In genomic region chr9:91591627-91592026, GRCh38 we compare ENCODE assay signal across 24 cellular contexts.
DNase-seq lines count a peak whose midpoint lies in the region; FAIRE-seq and TF ChIP-seq lines count a peak whose summit lies in the region.
"Had no signal": no experiment of that assay in that cellular context is flagged by ENCODE, and none has a peak within 500 bp of the region (broad histone marks: within the 10 kb centered on the region; RNA-seq: fewer than 3 reads in every experiment).

No MANE protein-coding gene starts in this region.

- H4K8ac ChIP-seq in H1 (ENCODE audit: extremely low read depth, insufficient read depth, low read length), result no peak overlapping the region

- H3K27me3 Mint-ChIP-seq in MCF 10A (ENCODE audit: insufficient read depth, unreplicated experiment) (peaks cover 11% of the 10 kb centered on the region), progenitor cell of endocrine pancreas (peaks cover 6% of the 10 kb centered on the region)
- H3K27me3 Mint-ChIP-seq: CD4-positive, CD25-positive, alpha-beta regulatory T cell had no signal

- no peak overlapping the region for H3K4ac ChIP-seq in H1 (replicated peaks; ENCODE audit: insufficient read length, low read depth, low read length)

- no peaks in the 10 kb centered on the region for H3K79me2 ChIP-seq in H1 (ENCODE audit: control insufficient read depth in 1 of 2, insufficient read depth in 2 of 2, low read length in 2 of 2)

- no peak overlapping the region for H3K4me2 ChIP-seq in H1 (ENCODE audit: insufficient read depth in 1 of 2, low read depth in 2 of 2, low read length in 2 of 2)
- H3K4me2 ChIP-seq: A549, BLaER1 had no signal

- peaks cover 0 to 1% of the 10 kb centered on the region in 2 donors for H3K27me3 ChIP-seq in breast epithelium
- H3K27me3 ChIP-seq in H1 (replicated peaks in 1 of 4; ENCODE audit: control insufficient read depth in 3 of 4, extremely low read depth in 1 of 4, insufficient read depth in 3 of 4, low read length in 3 of 4), result no peaks in the 10 kb centered on the region
- H3K27me3 ChIP-seq: BLaER1 had no signal

- no peaks in the 10 kb centered on the region for H4K20me1 ChIP-seq in H1 (replicated peaks in 1 of 2; ENCODE audit: control insufficient read depth in 1 of 2, insufficient read depth in 2 of 2, low read length in 2 of 2)
- H4K20me1 ChIP-seq: BLaER1 had no signal

- no peak overlapping the region for H3K56ac ChIP-seq in H1 (replicated peaks; ENCODE audit: insufficient read length, low read depth, low read length)

- no peak overlapping the region for H2BK5ac ChIP-seq in H1 (ENCODE audit: low read depth, low read length)

- TF ChIP-seq POLR2A in breast epithelium (IDR thresholded peaks at IDR 0.05) (no peak), H1 (IDR thresholded peaks at IDR 0.05; ENCODE audit: control extremely low read depth in 1 of 2, low read depth in 2 of 2, low read length in 2 of 2) (no peak)

- intact Hi-C loops in MCF 10A (cut with micrococcal nuclease) (no loop called here), breast epithelium (cut with DNase I; ENCODE audit: low total_unique reads) (no loop called here)

- 0 out of 2 replicates have a peak overlapping the region, but pooled peaks have one; percentile 9 for H2AFZ ChIP-seq in H1 (ENCODE audit: low read length)

- H2BK12ac ChIP-seq in H1 (ENCODE audit: low read depth, low read length), result no peak overlapping the region

- H3K27ac Mint-ChIP-seq in MCF 10A (ENCODE audit: low read depth, unreplicated experiment) (peak overlapping the region; percentile 81), progenitor cell of endocrine pancreas (peak overlapping the region; percentile 47)
- H3K27ac Mint-ChIP-seq: CD4-positive, alpha-beta memory T cell; CD4-positive, CD25-positive, alpha-beta regulatory T cell; CD8-positive, alpha-beta memory T cell had no signal

- TF ChIP-seq RAD21 in H1 (IDR thresholded peaks at IDR 0.05 in 1 of 2, conservative IDR thresholded peaks at IDR 0.05 in 1 of 2; ENCODE audit: low read depth in 2 of 2, low read length in 2 of 2), result no peak

- no peak for TF ChIP-seq CTCF in MCF 10A (IDR thresholded peaks at IDR 0.05; ENCODE audit: unreplicated experiment)
- no peak for TF ChIP-seq CTCF in breast epithelium (IDR thresholded peaks at IDR 0.05)
- no peak for TF ChIP-seq CTCF in H1 (IDR thresholded peaks at IDR 0.05; ENCODE audit: control extremely low read depth in 1 of 3, insufficient read depth in 1 of 3, low read depth in 1 of 3, low read length in 3 of 3)
- TF ChIP-seq CTCF in progenitor cell of endocrine pancreas (IDR thresholded peaks at IDR 0.05; ENCODE audit: unreplicated experiment), result no peak

- no peak overlapping the region for H2AK5ac ChIP-seq in H1 (ENCODE audit: low read depth, low read length)

- no peak overlapping the region for H3K23ac ChIP-seq in H1 (ENCODE audit: insufficient read length)

- no peak overlapping the region; the same call in 1 of the 2 replicates for H3K18ac ChIP-seq in H1 (ENCODE audit: extremely low read depth, low read length)

- no peaks in the 10 kb centered on the region for H3K79me1 ChIP-seq in H1 (ENCODE audit: low read depth, low read length)

- peaks cover 33% of the 10 kb centered on the region for H3K4me1 Mint-ChIP-seq in MCF 10A (ENCODE audit: insufficient read depth, unreplicated experiment)
- H3K4me1 Mint-ChIP-seq in progenitor cell of endocrine pancreas (ENCODE audit: low read depth), result no peaks in the 10 kb centered on the region
- H3K4me1 Mint-ChIP-seq: CD14-positive monocyte; CD4-positive, alpha-beta memory T cell; CD4-positive, CD25-positive, alpha-beta regulatory T cell; CD8-positive, alpha-beta memory T cell had no signal

- H3K9me3 Mint-ChIP-seq in MCF 10A (ENCODE audit: unreplicated experiment), result peaks cover 7% of the 10 kb centered on the region
- no peaks in the 10 kb centered on the region for H3K9me3 Mint-ChIP-seq in progenitor cell of endocrine pancreas (ENCODE audit: low read depth)
- H3K9me3 Mint-ChIP-seq: CD4-positive, alpha-beta memory T cell; CD4-positive, CD25-positive, alpha-beta regulatory T cell; CD8-positive, alpha-beta memory T cell had no signal

- POLR2A ChIA-PET in MCF 10A (lab: Yijun Ruan, JAX) (interaction anchor here (1.2 kb wide), 1 partner anchor 62 kb away, joined by 3 read pairs; no protein-coding TSS in a partner anchor), H1 (lab: Charles Lee; ENCODE audit: partially characterized antibody) (no interaction called here)

- no peak for DNase-seq in MCF 10A (ENCODE audit: unreplicated experiment)
- DNase-seq in breast epithelium (ENCODE audit: low spot score in 2 of 2), result no peak
- DNase-seq in H1 (ENCODE audit: low read depth in 1 of 2, low spot score in 2 of 2), result no peak
- no peak for DNase-seq in progenitor cell of endocrine pancreas (ENCODE audit: low spot score, unreplicated experiment)
- no peak for DNase-seq in DMS79 treated with DMSO at 0.1 percent for 48 hours (lab: John Stamatoyannopoulos, UW)
- DNase-seq in iPS-NIHi7 (ENCODE audit: extremely low spot score), result no peak
- DNase-seq: BE2C; C1 segment of cervical spinal cord; CD4-positive, alpha-beta memory T cell; CD4-positive, CD25-positive, alpha-beta regulatory T cell; CD8-positive, alpha-beta memory T cell; COR-L47; DMS 273 treated with DMSO at 0.1 percent for 48 hours; DMS153; DMS53; DND-41; GDM1 had no signal

- no peak overlapping the region for H3K27ac ChIP-seq in breast epithelium
- no peak overlapping the region for H3K27ac ChIP-seq in H1 (ENCODE audit: low read depth, low read length)
- H3K27ac ChIP-seq: 22Rv1, A549, BLaER1 had no signal

- no peak overlapping the region for H4K91ac ChIP-seq in H1 (replicated peaks; ENCODE audit: insufficient read length, low read length)

- no TSS peak for BruUV-seq in MCF 10A (replicated peaks; lab: Mats Ljungman, UMichigan)

- CTCF ChIA-PET in MCF 10A (lab: Yijun Ruan, JAX), result no interaction called here
- CTCF ChIA-PET in H1 (lab: Charles Lee; ENCODE audit: partially characterized antibody), result interaction anchor here (2.3 kb wide), 1 partner anchor 12 kb away, joined by 13 read pairs; no protein-coding TSS in a partner anchor

- H2BK15ac ChIP-seq in H1 (ENCODE audit: low read length), result no peak overlapping the region

- no peak overlapping the region for H3K9ac ChIP-seq in H1 (replicated peaks in 1 of 4; ENCODE audit: extremely low read depth in 1 of 4, low read depth in 3 of 4, low read length in 3 of 4)
- H3K9ac ChIP-seq: BLaER1 had no signal

- H2BK20ac ChIP-seq in H1 (ENCODE audit: low read length), result no peak overlapping the region

- WGBS in H1 (ENCODE audit: extremely low coverage in 1 of 2, insufficient coverage in 1 of 2, insufficient read length in 1 of 2, insufficient replicate concordance in 2 of 2, low coverage in 1 of 2, low lambda C conversion rate in 2 of 2, missing lambda C conversion rate in 1 of 2), 2 experiments, result 65% methylated on average over 3 of the region's 3 CpGs; no CpG with 5 or more reads in 1 of the 2 experiments

- 0 out of 2 replicates have a peak, but pooled peaks cover 2% of the 10 kb centered on the region for H3K23me2 ChIP-seq in H1 (ENCODE audit: low read depth, low read length)

- no peak for TF ChIP-seq EP300 in H1 (IDR thresholded peaks at IDR 0.05; ENCODE audit: borderline replicate concordance in 1 of 2, low read depth in 2 of 2, low read length in 2 of 2)

- H3K4me3 Mint-ChIP-seq in MCF 10A (ENCODE audit: unreplicated experiment), result no peak overlapping the region
- H3K4me3 Mint-ChIP-seq in progenitor cell of endocrine pancreas (ENCODE audit: low read depth), result no peak overlapping the region
- H3K4me3 Mint-ChIP-seq: CD14-positive monocyte; CD4-positive, alpha-beta memory T cell; CD4-positive, CD25-positive, alpha-beta regulatory T cell; CD8-positive, alpha-beta memory T cell had no signal

- H3K36me3 Mint-ChIP-seq in MCF 10A (ENCODE audit: insufficient read depth, unreplicated experiment) (peaks cover 6% of the 10 kb centered on the region), progenitor cell of endocrine pancreas (ENCODE audit: insufficient read depth) (no peaks in the 10 kb centered on the region)
- H3K36me3 Mint-ChIP-seq: CD14-positive monocyte; CD4-positive, alpha-beta memory T cell; CD4-positive, CD25-positive, alpha-beta regulatory T cell; CD8-positive, alpha-beta memory T cell had no signal

- FAIRE-seq in H1 (lab: Jason Lieb, UNC), result no peak
- FAIRE-seq: A549, GM12878, GM12892, GM18507 had no signal

- H3K4me1 ChIP-seq in breast epithelium (no peaks in the 10 kb centered on the region), H1 (replicated peaks in 1 of 4; ENCODE audit: control insufficient read depth in 3 of 4, insufficient read depth in 4 of 4, low read length in 3 of 4) (peaks cover 0 to 2% (median 0%) of the 10 kb centered on the region in 4 experiments; a peak in 4 of 7 replicates)
- H3K4me1 ChIP-seq: A549, BE2C, BLaER1 had no signal

- H3K4me3 ChIP-seq in breast epithelium (no peak overlapping the region), H1 (ENCODE audit: extremely low read depth in 1 of 4, insufficient read depth in 2 of 4, low read depth in 3 of 4, low read length in 4 of 4) (no peak overlapping the region)
- H3K4me3 ChIP-seq: A549, BLaER1, GM12878 had no signal

- H3K36me3 ChIP-seq in breast epithelium (no peaks in the 10 kb centered on the region), H1 (ENCODE audit: control insufficient read depth in 2 of 4, insufficient read depth in 4 of 4, low read length in 3 of 4) (no peaks in the 10 kb centered on the region)
- H3K36me3 ChIP-seq: BE2C, BLaER1 had no signal

- no peaks in the 10 kb centered on the region for H3K9me3 ChIP-seq in breast epithelium
- H3K9me3 ChIP-seq in H1 (ENCODE audit: insufficient read depth in 2 of 2, low read depth in 1 of 2, low read length in 1 of 2), result no peaks in the 10 kb centered on the region
- H3K9me3 ChIP-seq: A549, BE2C, BLaER1 had no signal

- no peak overlapping the region for H4K5ac ChIP-seq in H1 (ENCODE audit: insufficient read length, low read depth, low read length)

- H2BK120ac ChIP-seq in H1 (replicated peaks; ENCODE audit: low read depth, low read length), result no peak overlapping the region

- H3K14ac ChIP-seq in H1 (ENCODE audit: insufficient read length), result no peak overlapping the region

TF ChIP-seq in H1, 55 proteins besides CTCF, POLR2A, EP300 and RAD21 (continues in another document):
- no peak for TF ChIP-seq CTBP2 (IDR thresholded peaks at IDR 0.05; ENCODE audit: borderline replicate concordance, insufficient read depth, insufficient read length, low read length)
- TF ChIP-seq CBX5 (IDR thresholded peaks at IDR 0.05; ENCODE audit: low read depth, low read length), result no peak
- TF ChIP-seq TBP (IDR thresholded peaks at IDR 0.05; ENCODE audit: low read depth, low read length), result no peak
- TF ChIP-seq YY1 (IDR thresholded peaks at IDR 0.05; ENCODE audit: low read depth, low read length), result no peak
- TF ChIP-seq CREB1 (IDR thresholded peaks at IDR 0.05), result no peak
- TF ChIP-seq TEAD4 (IDR thresholded peaks at IDR 0.05; ENCODE audit: low read depth, low read length), result no peak
- no peak for TF ChIP-seq BRCA1 (IDR thresholded peaks at IDR 0.05; ENCODE audit: low read depth, low read length)
- TF ChIP-seq BACH1 (IDR thresholded peaks at IDR 0.05; ENCODE audit: low read length), result no peak
- no peak for TF ChIP-seq CBX8 (IDR thresholded peaks at IDR 0.05; ENCODE audit: borderline replicate concordance, low read depth, low read length)
- TF ChIP-seq EGR1 (IDR thresholded peaks at IDR 0.05; ENCODE audit: borderline replicate concordance, low read depth, low read length), result no peak
- no peak for TF ChIP-seq GTF2F1 (IDR thresholded peaks at IDR 0.05; ENCODE audit: borderline replicate concordance, low read depth, low read length)
